ENCODE assay signal across 26 cellular contexts in the genomic region with DNA sequence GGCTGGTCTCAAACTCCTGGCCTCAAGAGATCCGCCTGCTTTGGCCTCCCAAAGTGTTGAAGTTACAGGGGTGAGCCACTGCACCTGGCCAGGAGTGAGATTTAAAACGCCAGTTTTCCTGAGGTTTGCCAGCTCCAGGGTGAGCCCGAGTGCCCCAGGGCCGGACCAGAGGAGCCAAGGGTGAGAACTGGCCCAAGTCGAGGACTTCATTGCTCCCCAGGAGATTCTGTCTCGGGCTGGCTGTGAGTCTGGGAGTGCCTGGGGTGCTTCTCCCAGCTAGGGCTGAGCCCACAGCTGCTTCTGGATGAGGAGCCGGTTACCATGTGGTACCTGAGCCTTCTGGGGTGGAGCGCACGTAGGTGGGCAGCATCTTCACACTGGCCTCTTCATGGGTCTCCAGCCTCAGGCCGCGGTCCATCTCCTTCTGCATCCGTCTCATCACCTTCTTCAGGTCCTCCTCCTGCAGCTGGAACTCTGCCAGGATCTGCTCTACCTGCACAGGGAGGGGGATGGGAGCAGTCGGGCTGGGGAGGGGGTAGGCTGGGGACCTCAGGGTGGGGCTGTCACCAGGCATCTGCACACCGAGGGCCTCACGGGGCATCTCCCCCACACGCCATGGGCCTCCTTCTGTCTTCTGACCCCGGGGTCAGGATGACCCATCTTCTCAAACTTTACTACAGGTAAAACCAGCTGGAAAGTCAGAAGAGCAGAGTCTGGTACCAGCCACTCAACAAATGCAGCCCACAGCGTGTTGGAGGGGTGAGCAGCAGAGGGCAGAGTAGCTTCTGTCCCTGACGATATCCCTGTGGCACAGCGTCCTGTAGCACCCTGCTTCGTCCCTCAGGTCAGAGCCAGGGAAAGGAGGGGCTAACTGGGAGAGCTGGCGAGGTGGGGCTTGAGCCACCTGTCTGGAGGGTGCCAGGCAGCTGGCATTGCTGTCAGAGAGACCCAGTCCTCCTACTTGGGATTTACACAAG. TPM values are rescaled to one million over a fixed set of nuclear protein-coding genes. Genes with fewer than 3 reads are reported as not detected.
DNase-seq lines count a peak whose midpoint lies in the region; ATAC-seq and TF ChIP-seq lines count a peak whose summit lies in the region.
"Had no signal": no experiment of that assay in that cellular context is flagged by ENCODE, and none has a peak within 500 bp of the region (broad histone marks: within the 10 kb centered on the region; RNA-seq: fewer than 3 reads in every experiment).

No MANE protein-coding gene starts in this region.

- no peaks in the 10 kb centered on the region for H3K4me1 Mint-ChIP-seq in activated CD8-positive, alpha-beta memory T cell treated with anti-CD3 and anti-CD28 coated beads, Interleukin-2, amount 10 ng/mL, durations not matched to agents 7 days and 5 days
- H3K4me1 Mint-ChIP-seq: activated CD4-positive, alpha-beta memory T cell treated with anti-CD3 and anti-CD28 coated beads, Interleukin-2, amount 10 ng/mL, durations not matched to agents 7 days and 5 days; CD14-positive monocyte; T-helper 17 cell had no signal

- H3K4me2 ChIP-seq in parathyroid adenoma (ENCODE audit: low read length) = no peak overlapping the region

- peak; percentile 15 for TF ChIP-seq CTCF in foreskin keratinocyte (conservative IDR thresholded peaks at IDR 0.05)
- TF ChIP-seq CTCF in parathyroid adenoma (IDR thresholded peaks at IDR 0.05) = no peak

- H3K27ac ChIP-seq in foreskin keratinocyte = no peak overlapping the region
- no peak overlapping the region for H3K27ac ChIP-seq in parathyroid adenoma
- H3K27ac ChIP-seq: cardiac muscle cell, psoas muscle had no signal

- no peak for ATAC-seq in activated CD8-positive, alpha-beta memory T cell treated with anti-CD3 and anti-CD28 coated beads, Interleukin-2, amount 10 ng/mL, durations not matched to agents 7 days and 5 days
- no peak for ATAC-seq in foreskin keratinocyte
- no peak for ATAC-seq in HG02970 (IDR thresholded peaks at IDR 0.05; ENCODE audit: low FRiP score, unreplicated experiment)
- ATAC-seq in GM21423 (IDR thresholded peaks at IDR 0.05; ENCODE audit: unreplicated experiment) = no peak
- ATAC-seq: psoas muscle, T-helper 17 cell had no signal

- H3K36me3 ChIP-seq in parathyroid adenoma (ENCODE audit: control insufficient read depth, insufficient read depth, low read length) = no peaks in the 10 kb centered on the region
- H3K36me3 ChIP-seq: cardiac muscle cell had no signal

- no peaks in the 10 kb centered on the region for H3K79me2 ChIP-seq in parathyroid adenoma

- H3K4me3 Mint-ChIP-seq in activated CD8-positive, alpha-beta memory T cell treated with anti-CD3 and anti-CD28 coated beads, Interleukin-2, amount 10 ng/mL, durations not matched to agents 7 days and 5 days = no peak overlapping the region
- H3K4me3 Mint-ChIP-seq: activated CD4-positive, alpha-beta memory T cell treated with anti-CD3 and anti-CD28 coated beads, Interleukin-2, amount 10 ng/mL, durations not matched to agents 7 days and 5 days; activated naive CD4-positive, alpha-beta T cell treated with anti-CD3 and anti-CD28 coated beads for 36 hours; CD14-positive monocyte; nephron progenitor cell; T-helper 17 cell had no signal

- CTCF ChIA-PET in activated CD8-positive, alpha-beta memory T cell treated with anti-CD3 and anti-CD28 coated beads, Interleukin-2, amount 10 ng/mL, durations not matched to agents 7 days and 5 days (lab: Charles Lee) = interaction anchor here (1.1 kb wide), 1 partner anchor 11 kb away, joined by 3 read pairs; no protein-coding TSS in a partner anchor

- H3K36me3 Mint-ChIP-seq in activated CD8-positive, alpha-beta memory T cell treated with anti-CD3 and anti-CD28 coated beads, Interleukin-2, amount 10 ng/mL, durations not matched to agents 7 days and 5 days = no peaks in the 10 kb centered on the region
- H3K36me3 Mint-ChIP-seq: CD14-positive monocyte had no signal

- H3K4me3 ChIP-seq in parathyroid adenoma (ENCODE audit: low read depth, low read length) = no peak overlapping the region
- H3K4me3 ChIP-seq: cardiac muscle cell, psoas muscle had no signal

- DNase-seq in activated CD8-positive, alpha-beta memory T cell treated with anti-CD3 and anti-CD28 coated beads, Interleukin-2, amount 50 U/mL, for 48 hours = peak; percentile 20
- DNase-seq in activated CD8-positive, alpha-beta memory T cell treated with anti-CD3 and anti-CD28 coated beads, Interleukin-2, amount 10 ng/mL, durations not matched to agents 7 days and 5 days = no peak
- peak; percentile 48 for DNase-seq in NCI-H69 (lab: John Stamatoyannopoulos, UW)
- DNase-seq in foreskin keratinocyte = no peak
- DNase-seq in Ammon's horn (ENCODE audit: low spot score) = no peak
- DNase-seq: activated CD4-positive, alpha-beta memory T cell treated with anti-CD3 and anti-CD28 coated beads, Interleukin-2, amount 10 ng/mL, durations not matched to agents 7 days and 5 days; activated naive CD4-positive, alpha-beta T cell treated with anti-CD3 and anti-CD28 coated beads for 36 hours; activated T-cell treated with anti-CD3 and anti-CD28 coated beads, Interleukin-2, amount 50 U/mL, for 1 hour; amygdala; foreskin fibroblast; GF-D8; kidney glomerular epithelial cell; NCI-H187; NCI-H524 treated with DMSO at 0.1 percent for 48 hours; nephron progenitor cell; psoas muscle; small intestine; stimulated activated naive CD4-positive, alpha-beta T cell; T-helper 17 cell had no signal

- no peak overlapping the region for H3K27ac Mint-ChIP-seq in activated CD8-positive, alpha-beta memory T cell treated with anti-CD3 and anti-CD28 coated beads, Interleukin-2, amount 10 ng/mL, durations not matched to agents 7 days and 5 days
- H3K27ac Mint-ChIP-seq: activated CD4-positive, alpha-beta memory T cell treated with anti-CD3 and anti-CD28 coated beads, Interleukin-2, amount 10 ng/mL, durations not matched to agents 7 days and 5 days; activated naive CD4-positive, alpha-beta T cell treated with anti-CD3 and anti-CD28 coated beads for 36 hours; nephron progenitor cell had no signal

- H3K9ac ChIP-seq in parathyroid adenoma = no peak overlapping the region

- H3K27me3 ChIP-seq in foreskin keratinocyte (peaks cover 5% of the 10 kb centered on the region), parathyroid adenoma (ENCODE audit: control insufficient read depth, insufficient read depth, low read length) (no peaks in the 10 kb centered on the region)
- H3K27me3 ChIP-seq: cardiac muscle cell had no signal

- no peaks in the 10 kb centered on the region for H3K27me3 Mint-ChIP-seq in activated CD8-positive, alpha-beta memory T cell treated with anti-CD3 and anti-CD28 coated beads, Interleukin-2, amount 10 ng/mL, durations not matched to agents 7 days and 5 days
- H3K27me3 Mint-ChIP-seq: activated CD4-positive, alpha-beta memory T cell treated with anti-CD3 and anti-CD28 coated beads, Interleukin-2, amount 10 ng/mL, durations not matched to agents 7 days and 5 days had no signal

- H3K9me3 ChIP-seq in parathyroid adenoma (ENCODE audit: control insufficient read depth, low read length) = no peaks in the 10 kb centered on the region
- H3K9me3 ChIP-seq: psoas muscle had no signal

- no peaks in the 10 kb centered on the region for H3K9me3 Mint-ChIP-seq in activated CD8-positive, alpha-beta memory T cell treated with anti-CD3 and anti-CD28 coated beads, Interleukin-2, amount 10 ng/mL, durations not matched to agents 7 days and 5 days (ENCODE audit: low read depth)
- H3K9me3 Mint-ChIP-seq: activated CD4-positive, alpha-beta memory T cell treated with anti-CD3 and anti-CD28 coated beads, Interleukin-2, amount 10 ng/mL, durations not matched to agents 7 days and 5 days; activated naive CD4-positive, alpha-beta T cell treated with anti-CD3 and anti-CD28 coated beads for 36 hours; CD14-positive monocyte; nephron progenitor cell had no signal

- peak overlapping the region; percentile 28 for H2AFZ ChIP-seq in parathyroid adenoma

- H3K4me1 ChIP-seq in foreskin keratinocyte (no peaks in the 10 kb centered on the region), parathyroid adenoma (peaks cover 14% of the 10 kb centered on the region)
- H3K4me1 ChIP-seq: psoas muscle had no signal

RNA-seq across cellular contexts. Expression of gene MYL7, which starts 12.1 kb away (rescaled TPM):
- total RNA-seq in activated CD8-positive, alpha-beta memory T cell treated with anti-CD3 and anti-CD28 coated beads, Interleukin-2, amount 10 ng/mL, durations not matched to agents 7 days and 5 days = not detected
- not detected in 2 replicates for total RNA-seq in foreskin keratinocyte
- polyA plus RNA-seq in foreskin keratinocyte = not detected in 2 replicates
- total RNA-seq: activated CD4-positive, alpha-beta memory T cell treated with anti-CD3 and anti-CD28 coated beads, Interleukin-2, amount 10 ng/mL, durations not matched to agents 7 days and 5 days; activated naive CD4-positive, alpha-beta T cell treated with anti-CD3 and anti-CD28 coated beads for 36 hours; epithelial cell of proximal tubule; SK-MEL-5; T-helper 17 cell had no signal
- polyA plus RNA-seq: CD14-positive monocyte had no signal

RNA-seq across cellular contexts. Expression of gene POLD2, which starts 29.9 kb away (rescaled TPM):
- total RNA-seq in activated CD8-positive, alpha-beta memory T cell treated with anti-CD3 and anti-CD28 coated beads, Interleukin-2, amount 10 ng/mL, durations not matched to agents 7 days and 5 days = 100 to 1,000 TPM; 130 to 158 TPM
- total RNA-seq in foreskin keratinocyte = 183 and 206 TPM in 2 replicates
- polyA plus RNA-seq in foreskin keratinocyte = 235 and 262 TPM in 2 replicates

RNA-seq across cellular contexts. Expression of gene GCK, which starts 36.0 kb away (rescaled TPM):
- under 1 TPM in 1 of 2 experiments, not detected in 1; 0.23 TPM for total RNA-seq in activated CD8-positive, alpha-beta memory T cell treated with anti-CD3 and anti-CD28 coated beads, Interleukin-2, amount 10 ng/mL, durations not matched to agents 7 days and 5 days
- total RNA-seq in foreskin keratinocyte = 0.53 and 0.58 TPM in 2 replicates
- polyA plus RNA-seq in foreskin keratinocyte = 0.49 and 0.76 TPM in 2 replicates
- total RNA-seq: activated CD4-positive, alpha-beta memory T cell treated with anti-CD3 and anti-CD28 coated beads, Interleukin-2, amount 10 ng/mL, durations not matched to agents 7 days and 5 days; psoas muscle; SK-MEL-5 had no signal
- polyA plus RNA-seq: CD14-positive monocyte had no signal

RNA-seq across cellular contexts. Expression of gene YKT6, which starts 47.5 kb away (rescaled TPM):
- 10 to 100 TPM; 57.9 to 68.3 TPM for total RNA-seq in activated CD8-positive, alpha-beta memory T cell treated with anti-CD3 and anti-CD28 coated beads, Interleukin-2, amount 10 ng/mL, durations not matched to agents 7 days and 5 days
- 103 and 108 TPM in 2 replicates for total RNA-seq in foreskin keratinocyte
- polyA plus RNA-seq in foreskin keratinocyte = 98.0 and 104 TPM in 2 replicates

RNA-seq across cellular contexts. Expression of gene AEBP1, which starts 49.1 kb away (rescaled TPM):
- total RNA-seq in activated CD8-positive, alpha-beta memory T cell treated with anti-CD3 and anti-CD28 coated beads, Interleukin-2, amount 10 ng/mL, durations not matched to agents 7 days and 5 days = 1 to 10 TPM; 4.0 to 6.6 TPM
- total RNA-seq in foreskin keratinocyte = 7.3 and 11.6 TPM in 2 replicates
- polyA plus RNA-seq in foreskin keratinocyte = 7.9 and 15.5 TPM in 2 replicates
- total RNA-seq: SK-MEL-5 had no signal
- polyA plus RNA-seq: CD14-positive monocyte had no signal

Comparison
In these comparisons a context has a peak if more than half of its experiments do, and no peak if none do; other contexts are left out.
1. DNase-seq: peak in activated CD8-positive, alpha-beta memory T cell treated with anti-CD3 and anti-CD28 coated beads, Interleukin-2, amount 50 U/mL, for 48 hours (single experiment) and NCI-H69 (single experiment); none in activated CD8-positive, alpha-beta memory T cell treated with anti-CD3 and anti-CD28 coated beads, Interleukin-2, amount 10 ng/mL, durations not matched to agents 7 days and 5 days (single experiment), foreskin keratinocyte (0 of 2) and Ammon's horn (single experiment).